14 cellular contexts compared by ENCODE assay signal in genomic region chr4:173214661-173215060, GRCh38. TPM values are rescaled to one million over a fixed set of nuclear protein-coding genes. Genes with fewer than 3 reads are reported as not detected.
DNase-seq lines count a peak whose midpoint lies in the region; ATAC-seq, FAIRE-seq and TF ChIP-seq lines count a peak whose summit lies in the region.
"Had no signal": no experiment of that assay in that cellular context is flagged by ENCODE, and none has a peak within 500 bp of the region (broad histone marks: within the 10 kb centered on the region; RNA-seq: fewer than 3 reads in every experiment).

No MANE protein-coding gene starts in this region.

- H3K4me1 Mint-ChIP-seq in HFFc6 (ENCODE audit: low read depth) = peaks cover 58% of the 10 kb centered on the region

- no peaks in the 10 kb centered on the region for H3K27me3 ChIP-seq in DND-41 (ENCODE audit: insufficient read depth, low read length, poor library complexity)
- H3K27me3 ChIP-seq in bronchial epithelial cell (ENCODE audit: control insufficient read depth, insufficient read depth, low read length) = no peaks in the 10 kb centered on the region
- no peaks in the 10 kb centered on the region for H3K27me3 ChIP-seq in uterus
- H3K27me3 ChIP-seq: pancreas had no signal

- intact Hi-C loops in uterus (cut with DNase I; ENCODE audit: low total_unique reads) = no loop called here

- no peak for FAIRE-seq in bronchial epithelial cell (lab: Jason Lieb, UNC)
- FAIRE-seq: pancreas had no signal

- H2AFZ ChIP-seq in DND-41 (ENCODE audit: low read depth, low read length) = no peak overlapping the region

- no peak for TF ChIP-seq CTCF in DND-41 (IDR thresholded peaks at IDR 0.05; ENCODE audit: borderline replicate concordance, extremely low read depth, low read length, poor library complexity, severe bottlenecking)
- no peak for TF ChIP-seq CTCF in bronchial epithelial cell (IDR thresholded peaks at IDR 0.05; ENCODE audit: insufficient read depth, low read length, severe bottlenecking)
- TF ChIP-seq CTCF in HFFc6 (IDR thresholded peaks at IDR 0.05) = no peak
- TF ChIP-seq CTCF in uterus (IDR thresholded peaks at IDR 0.05) = no peak

- H3K27ac ChIP-seq in DND-41 (ENCODE audit: low read length) (0 out of 2 replicates have a peak overlapping the region, but pooled peaks have one; percentile 14), uterus (no peak overlapping the region)
- H3K27ac ChIP-seq: pancreas had no signal

- H3K4me3 ChIP-seq in DND-41 (ENCODE audit: low read depth in 1 of 2, low read length in 2 of 2) (no peak overlapping the region), bronchial epithelial cell (ENCODE audit: low read depth, low read length) (no peak overlapping the region), uterus (no peak overlapping the region)
- H3K4me3 ChIP-seq: pancreas had no signal

- H3K9ac ChIP-seq in DND-41 (ENCODE audit: low read depth, low read length) = no peak overlapping the region

- peaks cover 3% of the 10 kb centered on the region; the same call in 1 of the 2 replicates for H3K27me3 Mint-ChIP-seq in HFFc6 (ENCODE audit: insufficient read depth)
- H3K27me3 Mint-ChIP-seq: brain had no signal

- no peaks in the 10 kb centered on the region; the same call in 1 of the 2 replicates for H3K36me3 ChIP-seq in DND-41 (ENCODE audit: insufficient read depth, low read length)
- no peaks in the 10 kb centered on the region for H3K36me3 ChIP-seq in bronchial epithelial cell (ENCODE audit: control insufficient read depth, insufficient read depth, low read length)
- no peaks in the 10 kb centered on the region for H3K36me3 ChIP-seq in uterus
- H3K36me3 ChIP-seq: pancreas had no signal

- H3K79me2 ChIP-seq in DND-41 (ENCODE audit: insufficient read depth, low read length) = peaks cover 97% of the 10 kb centered on the region

- peaks cover 24% of the 10 kb centered on the region for H3K4me1 ChIP-seq in DND-41 (ENCODE audit: insufficient read depth, low read length)
- peaks cover 0 to 5% of the 10 kb centered on the region in 2 donors for H3K4me1 ChIP-seq in uterus

- no peak overlapping the region for H3K4me3 Mint-ChIP-seq in HFFc6
- H3K4me3 Mint-ChIP-seq: activated T-cell treated with anti-CD3 and anti-CD28 coated beads, Interleukin-2, amount 50 U/mL, for 4 hours; brain had no signal

- H3K9me3 ChIP-seq in DND-41 (ENCODE audit: insufficient read depth, low read length, severe bottlenecking) = no peaks in the 10 kb centered on the region
- H3K9me3 ChIP-seq in uterus = no peaks in the 10 kb centered on the region
- H3K9me3 ChIP-seq: pancreas had no signal

- no peaks in the 10 kb centered on the region for H3K36me3 Mint-ChIP-seq in HFFc6 (ENCODE audit: low read depth)

- TF ChIP-seq POLR2A in uterus (IDR thresholded peaks at IDR 0.05) = no peak

- ATAC-seq in DND-41 (ENCODE audit: insufficient read depth, low read depth) = no peak
- ATAC-seq: activated T-cell treated with anti-CD3 and anti-CD28 coated beads, Interleukin-2, amount 50 U/mL, for 4 hours; pancreas had no signal

- DNase-seq in DND-41 (no peak), NCI-H226 (peak; percentile 67), bronchial epithelial cell (ENCODE audit: low read depth) (peak; percentile 71), occipital lobe (lab: John Stamatoyannopoulos, UW) (peak; percentile 17), HFFc6 (no peak), uterus (no peak), GDM1 (lab: John Stamatoyannopoulos, UW) (no peak), COLO668 (lab: John Stamatoyannopoulos, UW; ENCODE audit: unreplicated experiment) (no peak)
- DNase-seq: activated T-cell treated with anti-CD3 and anti-CD28 coated beads, Interleukin-2, amount 50 U/mL, for 4 hours; C1 segment of cervical spinal cord; pancreas; stimulated activated CD4-positive, alpha-beta T cell treated with anti-CD3 and anti-CD28 coated beads, Interleukin-2, amount 100 ng/mL, for 48 hours; stimulated activated naive CD4-positive, alpha-beta T cell had no signal

- no peak overlapping the region for H3K27ac Mint-ChIP-seq in HFFc6

- H3K4me2 ChIP-seq in DND-41 (ENCODE audit: insufficient read depth, low read length) = no peak overlapping the region

- H4K20me1 ChIP-seq in DND-41 (ENCODE audit: insufficient read depth, low read length) = peaks cover 30% of the 10 kb centered on the region; the same call in 1 of the 2 replicates

- H3K9me3 Mint-ChIP-seq in HFFc6 = no peaks in the 10 kb centered on the region
- H3K9me3 Mint-ChIP-seq: activated T-cell treated with anti-CD3 and anti-CD28 coated beads, Interleukin-2, amount 50 U/mL, for 4 hours had no signal

RNA-seq across cellular contexts. Expression of gene GALNT7, which starts 46.0 kb away (rescaled TPM):
- 24.7 and 37.1 TPM in 2 replicates for total RNA-seq in bronchial epithelial cell
- total RNA-seq in occipital lobe = 17.8 TPM
- total RNA-seq in HFFc6 (2021; fragmentation: NEBNext Ultra II Directional; extraction: Animal tissue kit (Norgen Biotek cat#: 25700)) = 10 to 100 TPM; 10.9 to 24.3 (median 23.0) TPM
- 10 to 100 TPM in 3 of 4 donors, 1 to 10 TPM in 1; 7.7 to 48.2 (median 19.2) TPM for total RNA-seq in uterus

Comparison
In these comparisons a context has a peak if more than half of its experiments do, and no peak if none do; other contexts are left out.
1. DNase-seq: peak in NCI-H226 (single experiment), bronchial epithelial cell (single experiment) and occipital lobe (single experiment); none in DND-41 (single experiment), HFFc6 (single experiment), uterus (0 of 2), GDM1 (single experiment) and COLO668 (single experiment).